In genomic region chr14:63727736-63728728, GRCh38 we compare ENCODE assay signal across 8 cellular contexts. TPM values are rescaled to one million over a fixed set of nuclear protein-coding genes. Genes with fewer than 3 reads are reported as not detected.
DNase-seq lines count a peak whose midpoint lies in the region; ATAC-seq and TF ChIP-seq lines count a peak whose summit lies in the region.

Gene SGPP1 (minus strand): TSS chr14:63728065. CDS start chr14:63727944, 121 bp downstream.

- H3K4me1 ChIP-seq in HAP-1 (peaks cover 6% of the 10 kb centered on the region; the same call in 1 of the 2 replicates), left ventricle myocardium inferior (peaks cover 30% of the 10 kb centered on the region), psoas muscle (peaks cover 18% of the 10 kb centered on the region), urinary bladder (ENCODE audit: insufficient read depth) (no peaks in the 10 kb centered on the region)

- intact Hi-C loops in left ventricle myocardium inferior (cut with micrococcal nuclease) (no loop called here), psoas muscle (cut with DNase I) (loop anchor here in 1 of 2 donors (5.0 kb wide), 1 partner anchor 86 kb away; the partner anchor contains the start of gene WDR89)

- peak; percentile 55 for TF ChIP-seq CTCF in GM10266 (IDR thresholded peaks at IDR 0.05; ENCODE audit: control insufficient read depth, insufficient read depth, low read depth, missing control alignments)
- peak; percentile 64 for TF ChIP-seq CTCF in left ventricle myocardium inferior (IDR thresholded peaks at IDR 0.05; ENCODE audit: borderline replicate concordance)
- peak; percentile 40 for TF ChIP-seq CTCF in psoas muscle (IDR thresholded peaks at IDR 0.05)

- H3K36me3 ChIP-seq in HAP-1 (replicated peaks) = no peaks in the 10 kb centered on the region
- H3K36me3 ChIP-seq in MG63 = no peaks in the 10 kb centered on the region
- H3K36me3 ChIP-seq in left ventricle myocardium inferior = no peaks in the 10 kb centered on the region
- no peaks in the 10 kb centered on the region for H3K36me3 ChIP-seq in psoas muscle (ENCODE audit: insufficient read depth in 1 of 2, low read depth in 1 of 2)
- H3K36me3 ChIP-seq in urinary bladder (ENCODE audit: insufficient read depth) = no peaks in the 10 kb centered on the region

- H3K4me3 Mint-ChIP-seq in T-helper 1 cell treated with Interleukin-12 subunit alpha and Interleukin-12 subunit beta and Interleukin-4 antibody, amounts not matched to agents 30 μg/mL and 1 μg/mL, for 36 hours = peak within 1 kb of the TSS; percentile 99

- in situ Hi-C loops in HAP-1 (cut with MboI; ENCODE audit: low sequenced_read_pairs) = no loop called here

- H3K27ac Mint-ChIP-seq in T-helper 1 cell treated with Interleukin-12 subunit alpha and Interleukin-12 subunit beta and Interleukin-4 antibody, amounts not matched to agents 30 μg/mL and 1 μg/mL, for 36 hours = peak within 1 kb of the TSS; percentile 98

- 0 to 2% (median 1%) methylated on average over 39 to 88 of the region's 88 CpGs for WGBS in psoas muscle, 3 donors
- WGBS in urinary bladder = 1% methylated on average over 88 of the region's 88 CpGs

- H3K27ac ChIP-seq in left ventricle myocardium inferior (replicated peaks) (peak within 1 kb of the TSS; percentile 93), psoas muscle (peak within 1 kb of the TSS; percentile 91), urinary bladder (ENCODE audit: low read depth) (peak within 1 kb of the TSS; percentile 41)

- H3K4me1 Mint-ChIP-seq in T-helper 1 cell treated with Interleukin-12 subunit alpha and Interleukin-12 subunit beta and Interleukin-4 antibody, amounts not matched to agents 30 μg/mL and 1 μg/mL, for 36 hours (ENCODE audit: low read depth) = peaks cover 34% of the 10 kb centered on the region

- H3K27me3 Mint-ChIP-seq in T-helper 1 cell treated with Interleukin-12 subunit alpha and Interleukin-12 subunit beta and Interleukin-4 antibody, amounts not matched to agents 30 μg/mL and 1 μg/mL, for 36 hours (ENCODE audit: low read depth) = peaks cover 25% of the 10 kb centered on the region

- H3K9me3 ChIP-seq in HAP-1 = no peaks in the 10 kb centered on the region
- no peaks in the 10 kb centered on the region for H3K9me3 ChIP-seq in MG63
- no peaks in the 10 kb centered on the region for H3K9me3 ChIP-seq in left ventricle myocardium inferior (replicated peaks)
- no peaks in the 10 kb centered on the region for H3K9me3 ChIP-seq in psoas muscle

- H3K36me3 Mint-ChIP-seq in T-helper 1 cell treated with Interleukin-12 subunit alpha and Interleukin-12 subunit beta and Interleukin-4 antibody, amounts not matched to agents 30 μg/mL and 1 μg/mL, for 36 hours (ENCODE audit: low read depth) = peaks cover 5% of the 10 kb centered on the region

- H3K27me3 ChIP-seq in HAP-1 (ENCODE audit: low read depth) (no peaks in the 10 kb centered on the region), MG63 (no peaks in the 10 kb centered on the region), left ventricle myocardium inferior (ENCODE audit: low read depth) (no peaks in the 10 kb centered on the region), psoas muscle (ENCODE audit: insufficient read depth in 3 of 3, low read length in 2 of 3) (no peaks in the 10 kb centered on the region)

- ATAC-seq in psoas muscle = peak; percentile 92 to 94 (median 92)

- no peaks in the 10 kb centered on the region for H3K9me3 Mint-ChIP-seq in T-helper 1 cell treated with Interleukin-12 subunit alpha and Interleukin-12 subunit beta and Interleukin-4 antibody, amounts not matched to agents 30 μg/mL and 1 μg/mL, for 36 hours

- peak within 1 kb of the TSS; percentile 89 for H3K4me3 ChIP-seq in HAP-1
- peak within 1 kb of the TSS; percentile 71 for H3K4me3 ChIP-seq in MG63
- peak within 1 kb of the TSS; percentile 96 for H3K4me3 ChIP-seq in left ventricle myocardium inferior
- peak within 1 kb of the TSS; percentile 99 for H3K4me3 ChIP-seq in psoas muscle
- H3K4me3 ChIP-seq in urinary bladder (ENCODE audit: low read depth, low read length) = peak within 1 kb of the TSS; percentile 95

- peak; percentile 95 for DNase-seq in GM10266 (ENCODE audit: extremely low spot score)
- peak; percentile 75 to 87 for DNase-seq in HAP-1 (ENCODE audit: low spot score in 2 of 2)
- peak; percentile 68 for DNase-seq in MG63
- peak; percentile 33 for DNase-seq in amniotic stem cell (lab: John Stamatoyannopoulos, UW)
- peak; percentile 84 for DNase-seq in left ventricle myocardium inferior
- DNase-seq in psoas muscle = peak; percentile 84 to 89

RNA-seq across cellular contexts. Expression of gene SGPP1, which starts in this region (rescaled TPM):
- total RNA-seq in MG63 (2014; rRNA removed; shearing (Covaris generic); ENCODE audit: low replicate concordance) = 17.1 and 18.0 TPM in 2 replicates
- total RNA-seq in left ventricle myocardium inferior (4.6 TPM), psoas muscle (1 to 10 TPM; 4.7 to 7.6 (median 4.9) TPM), urinary bladder (40.1 TPM)
- polyA plus RNA-seq in psoas muscle (1 to 10 TPM; 3.1 to 3.7 (median 3.3) TPM), urinary bladder (13.0 TPM)

Comparison
In these comparisons a context has a peak if more than half of its experiments do, and no peak if none do; other contexts are left out.
1. Peak in every context shown above with its lines: DNase-seq, ATAC-seq, H3K4me3 ChIP-seq and H3K27ac ChIP-seq.
2. DNase-seq: peak in every context shown above with its lines; median percentile 95 in GM10266; 86 in psoas muscle; 84 in left ventricle myocardium inferior; 81 in HAP-1; 68 in MG63; 33 in amniotic stem cell.
3. H3K27ac ChIP-seq: peak in every context shown above with its lines; median percentile 93 in left ventricle myocardium inferior; 91 in psoas muscle; 41 in urinary bladder.